In the genomic region with DNA sequence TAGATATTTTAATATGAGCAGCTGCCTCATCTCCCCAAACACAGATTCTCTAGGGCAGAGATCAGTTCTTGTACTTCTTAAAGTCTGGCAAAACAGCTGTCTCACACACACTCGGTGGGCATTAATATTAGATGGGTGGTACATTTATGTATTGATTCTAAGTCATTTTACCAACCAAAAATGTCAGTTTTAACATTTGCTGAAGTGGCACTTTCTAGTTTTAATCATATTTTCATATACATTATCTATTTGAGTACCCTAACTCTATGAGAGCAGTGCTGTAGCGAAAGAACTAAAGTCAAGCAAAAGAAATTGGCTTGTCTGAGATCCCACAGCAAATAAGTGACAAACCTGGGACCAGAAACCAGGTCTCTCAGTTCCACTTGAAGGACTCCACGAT, we compare ENCODE assay signal across 33 cellular contexts.
"Had no signal": no experiment of that assay in that cellular context is flagged by ENCODE, and none has a peak within 500 bp of the region (broad histone marks: within the 10 kb centered on the region; RNA-seq: fewer than 3 reads in every experiment).

No MANE protein-coding gene starts in this region.

- H3K36me3 ChIP-seq: adrenal gland, ascending aorta, brain microvascular endothelial cell, breast epithelium, cardiac muscle cell had no signal

- H3K4me1 ChIP-seq: breast epithelium had no signal

- H3K9me3 ChIP-seq: ascending aorta, body of pancreas, breast epithelium had no signal

- FAIRE-seq: bronchial epithelial cell had no signal

- H3K4me3 ChIP-seq: adrenal gland, ascending aorta, body of pancreas, breast epithelium, cardiac muscle cell had no signal

- H3K27me3 ChIP-seq: adrenal gland, ascending aorta, body of pancreas, brain microvascular endothelial cell, breast epithelium, cardiac muscle cell had no signal

- ATAC-seq: activated naive CD4-positive, alpha-beta T cell treated with anti-CD3 and anti-CD28 coated beads, Interleukin-2, amount 50 U/mL, for 72 hours; activated naive CD8-positive, alpha-beta T cell treated with anti-CD3 and anti-CD28 coated beads, Interleukin-2, amount 50 U/mL, for 24 hours; activated T-cell treated with anti-CD3 and anti-CD28 coated beads, Interleukin-2, amount 50 U/mL, for 4 hours; activated T-cell treated with anti-CD3 and anti-CD28 coated beads, Interleukin-2, amount 50 U/mL, for 72 hours; activated T-helper 17 cell treated with anti-CD3 and anti-CD28 coated beads, Interleukin-2, amount 50 U/mL, for 72 hours; body of pancreas had no signal

- DNase-seq: activated effector memory CD4-positive, alpha-beta T cell treated with anti-CD3 and anti-CD28 coated beads, Interleukin-2, amount 50 U/mL, for 16 hours; activated effector memory CD4-positive, alpha-beta T cell treated with Interleukin-2 at 50 U/mL for 16 hours; activated gamma-delta T cell; activated gamma-delta T cell treated with Interleukin-2 at 50 U/mL for 16 hours; activated naive CD4-positive, alpha-beta T cell; activated naive CD4-positive, alpha-beta T cell treated with anti-CD3 and anti-CD28 coated beads for 36 hours; activated naive CD4-positive, alpha-beta T cell treated with anti-CD3 and anti-CD28 coated beads, Interleukin-2, amount 10 ng/mL, durations not matched to agents 7 days and 5 days; activated naive CD4-positive, alpha-beta T cell treated with anti-CD3 and anti-CD28 coated beads, Interleukin-2, amount 50 U/mL, for 16 hours; activated naive CD4-positive, alpha-beta T cell treated with Interleukin-2 at 50 U/mL for 16 hours; activated naive CD8-positive, alpha-beta T cell treated with anti-CD3 and anti-CD28 coated beads for 36 hours; activated naive CD8-positive, alpha-beta T cell treated with anti-CD3 and anti-CD28 coated beads, Interleukin-2, amount 10 ng/mL, durations not matched to agents 7 days and 5 days; activated naive CD8-positive, alpha-beta T cell treated with anti-CD3 and anti-CD28 coated beads, Interleukin-2, amount 50 U/mL, for 24 hours; activated T-cell treated with anti-CD3 and anti-CD28 coated beads, Interleukin-2, amount 50 U/mL, for 1 hour; activated T-cell treated with anti-CD3 and anti-CD28 coated beads, Interleukin-2, amount 50 U/mL, for 24 hours; activated T-cell treated with anti-CD3 and anti-CD28 coated beads, Interleukin-2, amount 50 U/mL, for 4 hours; activated T-cell treated with anti-CD3 and anti-CD28 coated beads, Interleukin-2, amount 50 U/mL, for 48 hours; activated T-cell treated with anti-CD3 and anti-CD28 coated beads, Interleukin-2, amount 50 U/mL, for 72 hours; adrenal gland; amniotic stem cell; amygdala; anterior cingulate cortex; aorta; body of pancreas; brain microvascular endothelial cell; caudate nucleus; central memory CD4-positive, alpha-beta T cell; cerebellar nuclear complex had no signal

- H3K27ac ChIP-seq: adrenal gland, ascending aorta, body of pancreas, brain microvascular endothelial cell, breast epithelium, cardiac muscle cell had no signal
